8 cellular contexts compared by ENCODE assay signal in the genomic region with DNA sequence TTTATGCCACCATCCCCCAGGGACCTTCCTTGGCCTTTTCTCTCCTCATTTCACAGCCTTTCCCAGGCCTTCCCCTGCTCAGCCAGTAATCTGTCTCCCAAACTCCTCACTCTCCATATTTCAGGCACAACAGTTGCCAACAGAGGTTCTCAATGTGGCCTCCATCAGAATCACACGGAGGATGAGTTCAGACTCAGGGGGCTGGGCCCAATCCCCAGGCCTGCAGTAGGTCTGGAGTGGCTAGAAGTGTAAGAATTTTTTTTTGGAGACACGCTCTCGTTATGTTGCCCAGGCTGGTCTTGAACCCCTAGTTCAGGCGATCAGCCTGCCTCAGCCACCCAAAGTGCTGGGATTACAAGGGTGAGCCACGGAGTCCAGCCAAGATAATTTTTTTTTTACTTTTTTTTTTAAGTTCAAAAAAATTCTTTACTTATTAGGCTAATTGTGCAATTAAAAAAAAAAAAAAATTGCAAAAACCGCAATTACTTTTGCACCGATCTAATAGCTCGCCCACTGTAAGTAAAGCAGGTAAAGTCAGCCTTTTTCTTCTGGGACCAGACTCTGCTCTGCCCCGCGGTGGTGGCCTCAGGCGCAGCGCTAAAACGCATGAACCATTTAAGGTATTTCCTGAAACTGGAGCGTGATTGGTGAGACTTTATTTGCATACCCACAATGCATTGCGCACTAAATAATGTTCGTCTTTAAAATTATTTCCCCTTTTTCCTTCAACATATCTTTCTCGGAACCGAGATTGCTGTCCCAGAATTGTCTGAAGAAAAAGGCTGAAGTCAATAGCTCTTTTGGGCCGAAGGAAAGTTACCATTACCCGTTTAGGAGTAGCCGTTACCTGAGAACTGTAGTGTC. TPM values are rescaled to one million over a fixed set of nuclear protein-coding genes. Genes with fewer than 3 reads are reported as not detected.
DNase-seq lines count a peak whose midpoint lies in the region; ATAC-seq and TF ChIP-seq lines count a peak whose summit lies in the region.

No MANE protein-coding gene starts in this region.

- H3K27me3 Mint-ChIP-seq in T-helper 17 cell = peaks cover 5% of the 10 kb centered on the region
- H3K27me3 Mint-ChIP-seq in progenitor cell of endocrine pancreas = no peaks in the 10 kb centered on the region

- H3K4me3 ChIP-seq in GM12875 (ENCODE audit: low read depth, low read length) = no peak overlapping the region
- H3K4me3 ChIP-seq in left ventricle myocardium inferior = peak overlapping the region; percentile 75
- H3K4me3 ChIP-seq in upper lobe of right lung = peak overlapping the region; percentile 69

- H3K27ac Mint-ChIP-seq in T-helper 17 cell = peak overlapping the region; percentile 100
- H3K27ac Mint-ChIP-seq in progenitor cell of endocrine pancreas = peak overlapping the region; percentile 100

- H3K9me3 Mint-ChIP-seq in progenitor cell of endocrine pancreas (ENCODE audit: low read depth) = no peaks in the 10 kb centered on the region

- no peaks in the 10 kb centered on the region for H3K27me3 ChIP-seq in left ventricle myocardium inferior (ENCODE audit: low read depth)
- no peaks in the 10 kb centered on the region for H3K27me3 ChIP-seq in upper lobe of right lung

- DNase-seq in NCI-H1694 (lab: John Stamatoyannopoulos, UW) (peak; percentile 90), T-helper 17 cell (peak; percentile 74 to 85 (median 83)), amygdala (lab: John Stamatoyannopoulos, UW) (peak; percentile 11 to 95 (median 78)), left ventricle myocardium inferior (peak; percentile 89), progenitor cell of endocrine pancreas (ENCODE audit: low spot score, unreplicated experiment) (peak; percentile 85), upper lobe of right lung (peak; percentile 95)

- peaks cover 33% of the 10 kb centered on the region for H3K4me1 Mint-ChIP-seq in T-helper 17 cell
- peaks cover 6% of the 10 kb centered on the region for H3K4me1 Mint-ChIP-seq in progenitor cell of endocrine pancreas (ENCODE audit: low read depth)

- H3K36me3 Mint-ChIP-seq in T-helper 17 cell (ENCODE audit: low read depth) = peaks cover 2% of the 10 kb centered on the region
- H3K36me3 Mint-ChIP-seq in progenitor cell of endocrine pancreas (ENCODE audit: insufficient read depth) = no peaks in the 10 kb centered on the region

- peak overlapping the region; percentile 92 for H3K27ac ChIP-seq in left ventricle myocardium inferior (replicated peaks)
- H3K27ac ChIP-seq in upper lobe of right lung = peak overlapping the region; percentile 100

- H3K4me3 Mint-ChIP-seq in T-helper 17 cell = peak overlapping the region; percentile 94
- H3K4me3 Mint-ChIP-seq in progenitor cell of endocrine pancreas (ENCODE audit: low read depth) = peak overlapping the region; percentile 77

- H3K36me3 ChIP-seq in left ventricle myocardium inferior (no peaks in the 10 kb centered on the region), upper lobe of right lung (no peaks in the 10 kb centered on the region)

- H3K9me3 ChIP-seq in T-helper 17 cell (ENCODE audit: control insufficient read depth, low read length, poor library complexity, severe bottlenecking) (no peaks in the 10 kb centered on the region), left ventricle myocardium inferior (replicated peaks) (no peaks in the 10 kb centered on the region), upper lobe of right lung (no peaks in the 10 kb centered on the region)

- intact Hi-C loops in left ventricle myocardium inferior (cut with micrococcal nuclease) = no loop called here
- intact Hi-C loops in upper lobe of right lung (cut with DNase I) = no loop called here

- H3K4me1 ChIP-seq in left ventricle myocardium inferior (peaks cover 19% of the 10 kb centered on the region), upper lobe of right lung (no peaks in the 10 kb centered on the region)

- ATAC-seq in HG02938 (IDR thresholded peaks at IDR 0.05; ENCODE audit: unreplicated experiment) = peak; percentile 39
- peak; percentile 67 for ATAC-seq in T-helper 17 cell
- peak; percentile 88 for ATAC-seq in upper lobe of right lung

- peak; percentile 54 for TF ChIP-seq CTCF in GM12875 (IDR thresholded peaks at IDR 0.05; ENCODE audit: borderline replicate concordance, insufficient read depth, low read depth, low read length)
- peak; percentile 87 for TF ChIP-seq CTCF in left ventricle myocardium inferior (IDR thresholded peaks at IDR 0.05; ENCODE audit: borderline replicate concordance)
- TF ChIP-seq CTCF in progenitor cell of endocrine pancreas (IDR thresholded peaks at IDR 0.05; ENCODE audit: unreplicated experiment) = peak; percentile 76
- TF ChIP-seq CTCF in upper lobe of right lung (IDR thresholded peaks at IDR 0.05) = peak; percentile 80

RNA-seq across cellular contexts. Expression of gene KIAA2013, which starts 18.7 kb away (rescaled TPM):
- total RNA-seq in T-helper 17 cell (10 to 100 TPM; 17.5 to 20.6 TPM), left ventricle myocardium inferior (40.9 TPM), progenitor cell of endocrine pancreas (36.6 and 37.5 TPM in 2 replicates), upper lobe of right lung (43.7 TPM)

RNA-seq across cellular contexts. Expression of gene PLOD1, which starts 27.0 kb away (rescaled TPM):
- 1 to 10 TPM; 2.8 to 3.0 TPM for total RNA-seq in T-helper 17 cell
- 61.6 TPM for total RNA-seq in left ventricle myocardium inferior
- 76.1 and 80.7 TPM in 2 replicates for total RNA-seq in progenitor cell of endocrine pancreas
- 76.8 TPM for total RNA-seq in upper lobe of right lung

RNA-seq across cellular contexts. Expression of gene NPPB, which starts 48.8 kb away (rescaled TPM):
- total RNA-seq in T-helper 17 cell (not detected), left ventricle myocardium inferior (119 TPM), progenitor cell of endocrine pancreas (5.3 and 9.1 TPM in 2 replicates), upper lobe of right lung (0.81 TPM)

RNA-seq across cellular contexts. Expression of gene NPPA, which starts 59.9 kb away (rescaled TPM):
- not detected for total RNA-seq in T-helper 17 cell
- total RNA-seq in left ventricle myocardium inferior = 1,100 TPM
- not detected in 2 replicates for total RNA-seq in progenitor cell of endocrine pancreas
- total RNA-seq in upper lobe of right lung = 8.4 TPM

Comparison
In these comparisons a context has a peak if more than half of its experiments do, and no peak if none do; other contexts are left out.
1. RNA of gene PLOD1, which starts 27.0 kb away (total RNA-seq): 76.1 to 80.7 TPM in progenitor cell of endocrine pancreas, 76.8 TPM in upper lobe of right lung (single experiment) and 61.6 TPM in left ventricle myocardium inferior (single experiment); 2.8 to 3.0 TPM in T-helper 17 cell; every median in the first group is over 10 times any median in the second.
2. RNA of gene NPPB, which starts 48.8 kb away (total RNA-seq): 119 TPM in left ventricle myocardium inferior (single experiment); 5.3 to 9.1 TPM in progenitor cell of endocrine pancreas, 0.81 TPM in upper lobe of right lung (single experiment) and not detected in T-helper 17 cell; every median in the first group is over 10 times any median in the second.
3. Peak in every context shown above with its lines, with median percentiles within 50 percentile points of each other: CTCF ChIP-seq, ATAC-seq and DNase-seq.